Comparison of ENCODE assay signal across 9 cellular contexts in genomic region chr9:4742246-4742645, GRCh38. TPM values are rescaled to one million over a fixed set of nuclear protein-coding genes. Genes with fewer than 3 reads are reported as not detected.
DNase-seq lines count a peak whose midpoint lies in the region; ATAC-seq and TF ChIP-seq lines count a peak whose summit lies in the region.
"Had no signal": no experiment of that assay in that cellular context is flagged by ENCODE, and none has a peak within 500 bp of the region (broad histone marks: within the 10 kb centered on the region; RNA-seq: fewer than 3 reads in every experiment).

No MANE protein-coding gene starts in this region.

- no peak overlapping the region for H3K27ac ChIP-seq in HUES64 (ENCODE audit: low read depth, low read length)
- peak overlapping the region; percentile 84 for H3K27ac ChIP-seq in cingulate gyrus (ENCODE audit: low read depth, low read length)

- POLR2A ChIA-PET in naive thymus-derived CD8-positive, alpha-beta T cell (lab: Charles Lee) = interaction anchor here (1.2 to 3.4 kb wide), 7 partner anchors 12 to 78 kb away, joined by 3 to 47 read pairs (median 4); partner anchors contain the start of genes CDC37L1, PLPP6 and SPATA6L

- H3K27me3 ChIP-seq in HUES64 (ENCODE audit: insufficient read depth, low read length) = no peaks in the 10 kb centered on the region

- H3K36me3 ChIP-seq in HUES64 (ENCODE audit: insufficient read depth, low read length) = no peaks in the 10 kb centered on the region

- DNase-seq in AG08396 (ENCODE audit: low spot score) (peak; percentile 16), chondrocyte (ENCODE audit: low spot score) (no peak), RPMI8226 (no peak), cerebellar nuclear complex (lab: John Stamatoyannopoulos, UW) (no peak), NCI-H774 (lab: John Stamatoyannopoulos, UW) (no peak)
- peak in 1 of 10 donors; percentile 11 for DNase-seq in naive thymus-derived CD8-positive, alpha-beta T cell
- DNase-seq: stimulated activated naive CD4-positive, alpha-beta T cell treated with Interleukin-2 at 50 U/mL for 16 hours had no signal

- no peaks in the 10 kb centered on the region for H3K9me3 ChIP-seq in HUES64 (ENCODE audit: insufficient read depth, low read depth, low read length)

- H3K4me3 ChIP-seq in HUES64 (ENCODE audit: low read length) = peak overlapping the region; percentile 76

- peak overlapping the region; percentile 85 to 99 (median 92) for H3K4me3 Mint-ChIP-seq in naive thymus-derived CD8-positive, alpha-beta T cell
- H3K4me3 Mint-ChIP-seq in chondrocyte (ENCODE audit: unreplicated experiment) = no peak overlapping the region

- H3K4me1 ChIP-seq in HUES64 (ENCODE audit: insufficient read depth, low read length) = peaks cover 12% of the 10 kb centered on the region

- ATAC-seq in naive thymus-derived CD8-positive, alpha-beta T cell = no peak

- peaks cover 13 to 39% (median 34%) of the 10 kb centered on the region in 4 donors for H3K4me1 Mint-ChIP-seq in naive thymus-derived CD8-positive, alpha-beta T cell
- H3K4me1 Mint-ChIP-seq in chondrocyte (ENCODE audit: low read depth) = peaks cover 31% of the 10 kb centered on the region

- TF ChIP-seq CTCF in chondrocyte (IDR thresholded peaks at IDR 0.05) = no peak

- H3K27me3 Mint-ChIP-seq in naive thymus-derived CD8-positive, alpha-beta T cell = no peaks in the 10 kb centered on the region
- H3K27me3 Mint-ChIP-seq in chondrocyte (ENCODE audit: low read depth) = no peaks in the 10 kb centered on the region

- H3K36me3 Mint-ChIP-seq in naive thymus-derived CD8-positive, alpha-beta T cell = peaks cover 0 to 4% (median 0%) of the 10 kb centered on the region in 3 donors
- no peaks in the 10 kb centered on the region for H3K36me3 Mint-ChIP-seq in chondrocyte (ENCODE audit: low read depth)

- no peak overlapping the region for H3K9ac ChIP-seq in HUES64 (ENCODE audit: low read depth, low read length)

- WGBS in HUES64 = 60% methylated on average over 3 of the region's 3 CpGs

- H3K27ac Mint-ChIP-seq in naive thymus-derived CD8-positive, alpha-beta T cell = peak overlapping the region in 9 of 10 donors; percentile 20 to 97 (median 83)
- no peak overlapping the region for H3K27ac Mint-ChIP-seq in chondrocyte (ENCODE audit: unreplicated experiment)

- no peaks in the 10 kb centered on the region for H3K9me3 Mint-ChIP-seq in naive thymus-derived CD8-positive, alpha-beta T cell
- H3K9me3 Mint-ChIP-seq in chondrocyte (ENCODE audit: low read depth) = peaks cover 4% of the 10 kb centered on the region

RNA-seq across cellular contexts. Expression of gene AK3, which starts 1.2 kb away (rescaled TPM):
- polyA plus RNA-seq in HUES64 (2013, experiment 1 of 2) = 30.0 TPM
- 35.9 TPM for polyA plus RNA-seq in HUES64 (2013, experiment 2 of 2)
- 10 to 100 TPM; 29.0 to 37.4 TPM for total RNA-seq in naive thymus-derived CD8-positive, alpha-beta T cell
- polyA plus RNA-seq in naive thymus-derived CD8-positive, alpha-beta T cell = 10 to 100 TPM; 41.6 to 58.8 (median 46.1) TPM
- 33.8 to 39.7 TPM (median 34.1 TPM) in 3 replicates for total RNA-seq in chondrocyte

RNA-seq across cellular contexts. Expression of gene RCL1, which starts 50.5 kb away (rescaled TPM):
- 20.6 TPM for polyA plus RNA-seq in HUES64 (2013, experiment 1 of 2)
- 18.8 TPM for polyA plus RNA-seq in HUES64 (2013, experiment 2 of 2)
- total RNA-seq in naive thymus-derived CD8-positive, alpha-beta T cell = 10 to 100 TPM; 26.1 to 28.3 TPM
- 10 to 100 TPM; 18.7 to 22.2 (median 20.2) TPM for polyA plus RNA-seq in naive thymus-derived CD8-positive, alpha-beta T cell
- total RNA-seq in chondrocyte = 8.4 to 10.0 TPM (median 8.6 TPM) in 3 replicates
